10 cellular contexts compared by ENCODE assay signal in genomic region chr11:78149646-78150045, GRCh38. TPM values are rescaled to one million over a fixed set of nuclear protein-coding genes. Genes with fewer than 3 reads are reported as not detected.
DNase-seq lines count a peak whose midpoint lies in the region; ATAC-seq and TF ChIP-seq lines count a peak whose summit lies in the region.
"Had no signal": no experiment of that assay in that cellular context is flagged by ENCODE, and none has a peak within 500 bp of the region (broad histone marks: within the 10 kb centered on the region; RNA-seq: fewer than 3 reads in every experiment).

No MANE protein-coding gene starts in this region.

- H3K27me3 ChIP-seq in right atrium auricular region: no peaks in the 10 kb centered on the region
- no peaks in the 10 kb centered on the region for H3K27me3 ChIP-seq in ascending aorta

- TF ChIP-seq CTCF in right atrium auricular region (IDR thresholded peaks at IDR 0.05) (peak in 1 of 2 donors; percentile 60), ascending aorta (IDR thresholded peaks at IDR 0.05) (peak in 2 of 3 experiments; percentile 34 to 56)

- peak; percentile 74 for ATAC-seq in Right ventricle myocardium superior (ENCODE audit: poor library complexity)
- ATAC-seq in left ventricle myocardium superior: peak; percentile 81
- ATAC-seq in GM18873 (IDR thresholded peaks at IDR 0.05; ENCODE audit: low FRiP score, unreplicated experiment): no peak
- ATAC-seq in HG02970 (IDR thresholded peaks at IDR 0.05; ENCODE audit: low FRiP score, unreplicated experiment): no peak

- intact Hi-C loops in Right ventricle myocardium superior (cut with DNase I) (loop anchor here (10.0 kb wide), 1 partner anchor 415 kb away; no protein-coding TSS in a partner anchor), ascending aorta (cut with DNase I) (loop anchor here (1.0 to 2.0 kb wide), 2 partner anchors 19 to 43 kb away; no protein-coding TSS in a partner anchor), left ventricle myocardium superior (cut with micrococcal nuclease) (no loop called here)

- H3K9me3 ChIP-seq in right atrium auricular region (no peaks in the 10 kb centered on the region), ascending aorta (no peaks in the 10 kb centered on the region)
- H3K9me3 ChIP-seq: Caco-2 had no signal

- no peak overlapping the region for H3K4me3 ChIP-seq in right atrium auricular region
- no peak overlapping the region for H3K4me3 ChIP-seq in ascending aorta

- DNase-seq in Right ventricle myocardium superior (no peak), right atrium auricular region (ENCODE audit: low spot score) (no peak), ascending aorta (ENCODE audit: low spot score in 2 of 2) (peak in 1 of 2 donors; percentile 80), left ventricle myocardium superior (no peak), cortex of kidney (lab: John Stamatoyannopoulos, UW) (no peak), HuH-7.5 (ENCODE audit: low spot score) (no peak)
- DNase-seq: erythroblast had no signal

- H3K4me1 ChIP-seq in right atrium auricular region: peaks cover 0 to 4% of the 10 kb centered on the region in 2 donors
- H3K4me1 ChIP-seq in ascending aorta: peaks cover 0 to 6% of the 10 kb centered on the region in 2 donors

- no peaks in the 10 kb centered on the region for H3K36me3 ChIP-seq in right atrium auricular region
- no peaks in the 10 kb centered on the region for H3K36me3 ChIP-seq in ascending aorta

- H3K27ac ChIP-seq in right atrium auricular region (no peak overlapping the region), ascending aorta (no peak overlapping the region)

RNA-seq across cellular contexts. Expression of gene ALG8, which starts 10.2 kb away (rescaled TPM):
- total RNA-seq in Right ventricle myocardium superior (15.8 TPM), right atrium auricular region (10 to 100 TPM; 16.5 to 22.5 TPM), ascending aorta (27.0 TPM), left ventricle myocardium superior (12.6 TPM)

RNA-seq across cellular contexts. Expression of gene KCTD21, which starts 38.8 kb away (rescaled TPM):
- total RNA-seq in Right ventricle myocardium superior (10.4 TPM), right atrium auricular region (10 to 100 TPM in 1 of 2 donors, 1 to 10 TPM in 1; 9.8 to 12.9 TPM), ascending aorta (30.7 TPM), left ventricle myocardium superior (8.5 TPM)

RNA-seq across cellular contexts. Expression of gene USP35, which starts 39.1 kb away (rescaled TPM):
- 4.6 TPM for total RNA-seq in Right ventricle myocardium superior
- total RNA-seq in right atrium auricular region: 1 to 10 TPM; 8.0 to 8.6 TPM
- 34.0 TPM for total RNA-seq in ascending aorta
- 4.7 TPM for total RNA-seq in left ventricle myocardium superior

Comparison
In these comparisons a context has a peak if more than half of its experiments do, and no peak if none do; other contexts are left out.
1. ATAC-seq: peak in Right ventricle myocardium superior (single experiment) and left ventricle myocardium superior (single experiment); none in GM18873 (single experiment) and HG02970 (single experiment).